Comparison of ENCODE assay signal across 8 cellular contexts in the genomic region with DNA sequence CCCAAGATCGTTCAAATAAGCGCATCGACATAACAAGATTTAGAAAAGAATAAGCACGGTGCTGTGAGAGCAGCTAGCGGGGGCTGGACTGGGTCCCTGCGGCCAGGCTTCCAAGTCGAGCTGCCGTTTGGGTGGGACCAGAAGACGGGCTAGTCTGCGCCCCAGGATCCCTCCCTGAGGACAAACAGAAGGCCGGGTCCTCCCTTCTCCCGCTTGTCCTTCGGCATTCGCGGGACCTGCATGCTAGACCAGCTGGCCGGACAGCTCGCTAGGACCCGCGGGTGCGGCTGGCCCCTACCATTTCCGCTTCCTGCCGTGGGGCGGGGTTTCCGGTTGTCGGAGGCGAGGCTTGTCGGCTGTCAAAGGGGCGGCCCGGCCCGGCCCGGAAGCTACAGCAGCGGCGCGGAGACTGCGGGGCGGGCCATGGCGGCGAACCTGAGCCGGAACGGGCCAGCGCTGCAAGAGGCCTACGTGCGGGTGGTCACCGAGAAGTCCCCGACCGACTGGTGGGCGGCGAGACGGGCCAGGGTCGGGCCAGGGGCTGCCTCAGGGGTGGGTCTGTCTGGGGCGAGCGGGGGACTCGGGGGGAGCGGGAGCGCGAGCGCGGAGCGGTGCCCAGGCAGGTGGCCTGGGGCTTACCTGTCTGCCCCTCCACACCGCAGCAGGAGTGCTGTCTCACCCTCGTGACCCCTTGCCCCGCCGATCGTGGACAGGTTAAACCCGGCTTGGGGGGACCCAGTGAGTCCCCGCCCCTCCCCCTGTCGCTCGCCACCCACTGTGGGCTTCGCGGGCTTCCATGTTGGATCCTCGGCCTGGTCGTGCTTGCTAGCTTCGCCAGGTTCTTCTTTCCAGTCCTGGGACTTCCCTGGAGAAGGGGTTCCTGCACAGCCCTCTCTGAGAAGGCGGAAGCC. TPM values are rescaled to one million over a fixed set of nuclear protein-coding genes. Genes with fewer than 3 reads are reported as not detected.
DNase-seq lines count a peak whose midpoint lies in the region; ATAC-seq lines count a peak whose summit lies in the region.

A gene (plus strand): TSS at position 388 of the 911 bp plus-strand sequence. CDS start 36 bp downstream, at position 424.

- H3K36me3 Mint-ChIP-seq in CD4-positive, CD25-positive, alpha-beta regulatory T cell = peaks cover 12% of the 10 kb centered on the region

- no peaks in the 10 kb centered on the region for H3K27me3 Mint-ChIP-seq in CD4-positive, CD25-positive, alpha-beta regulatory T cell

- peak within 1 kb of the TSS; percentile 93 to 98 for H3K18ac ChIP-seq in mesenchymal stem cell (ENCODE audit: low read depth in 1 of 2, low read length in 2 of 2)

- peak within 1 kb of the TSS; percentile 77 for H2AK5ac ChIP-seq in mesenchymal stem cell (ENCODE audit: low read length, severe bottlenecking)

- under 1% methylated on average over 56 of the region's 74 CpGs for WGBS in mesenchymal stem cell

- H3K27ac ChIP-seq in CD4-positive, CD25-positive, alpha-beta regulatory T cell (ENCODE audit: insufficient read depth, low read length, poor library complexity, severe bottlenecking) = peak within 1 kb of the TSS; percentile 86
- peak within 1 kb of the TSS; percentile 89 for H3K27ac ChIP-seq in effector memory CD4-positive, alpha-beta T cell (ENCODE audit: insufficient read depth, low read length, poor library complexity, severe bottlenecking)
- peak within 1 kb of the TSS; percentile 79 for H3K27ac ChIP-seq in mesenchymal stem cell (ENCODE audit: low read length, poor library complexity, severe bottlenecking)

- no peaks in the 10 kb centered on the region for H3K9me3 ChIP-seq in CD4-positive, CD25-positive, alpha-beta regulatory T cell (ENCODE audit: control insufficient read depth in 2 of 2, low read length in 2 of 2)
- no peaks in the 10 kb centered on the region for H3K9me3 ChIP-seq in effector memory CD4-positive, alpha-beta T cell (ENCODE audit: control insufficient read depth, low read length)
- H3K9me3 ChIP-seq in mesenchymal stem cell (ENCODE audit: control insufficient read depth, low read length) = no peaks in the 10 kb centered on the region

- peak within 1 kb of the TSS; percentile 91 for H2BK15ac ChIP-seq in mesenchymal stem cell (ENCODE audit: low read depth, poor library complexity, severe bottlenecking)

- H3K23ac ChIP-seq in mesenchymal stem cell (ENCODE audit: low read length in 2 of 2) = peak within 1 kb of the TSS in 1 of 2 experiments; percentile 94

- ATAC-seq in CD4-positive, CD25-positive, alpha-beta regulatory T cell (ENCODE audit: low read depth in 2 of 2) = peak; percentile 64 to 67
- ATAC-seq in GM19395 (IDR thresholded peaks at IDR 0.05; ENCODE audit: unreplicated experiment) (peak; percentile 69), HG03565 (IDR thresholded peaks at IDR 0.05; ENCODE audit: unreplicated experiment) (peak; percentile 42)

- peak within 1 kb of the TSS; percentile 80 to 94 for H3K4ac ChIP-seq in mesenchymal stem cell (ENCODE audit: low read depth in 1 of 2, low read length in 2 of 2)

- H3K9ac ChIP-seq in mesenchymal stem cell (ENCODE audit: low read length) = peak within 1 kb of the TSS; percentile 94

- no peaks in the 10 kb centered on the region for H3K9me3 Mint-ChIP-seq in CD4-positive, CD25-positive, alpha-beta regulatory T cell

- H4K8ac ChIP-seq in mesenchymal stem cell (ENCODE audit: low read length) = peak within 1 kb of the TSS; percentile 94

- peak within 1 kb of the TSS in 1 of 2 experiments; percentile 82 for H3K14ac ChIP-seq in mesenchymal stem cell (ENCODE audit: low read length in 2 of 2)

- CTCF ChIA-PET in activated CD8-positive, alpha-beta memory T cell treated with anti-CD3 and anti-CD28 coated beads for 36 hours (lab: Charles Lee) = interaction anchor here (0.6 to 1.6 kb wide), 2 partner anchors 21 to 24 kb away, joined by 3 to 5 read pairs; a partner anchor contains a TSS

- peak within 1 kb of the TSS; percentile 92 to 99 (median 94) for H3K4me3 Mint-ChIP-seq in CD4-positive, CD25-positive, alpha-beta regulatory T cell

- peak within 1 kb of the TSS; percentile 91 to 98 (median 96) for H3K27ac Mint-ChIP-seq in CD4-positive, CD25-positive, alpha-beta regulatory T cell

- peaks cover 14% of the 10 kb centered on the region for H3K79me1 ChIP-seq in mesenchymal stem cell (replicated peaks; ENCODE audit: low read length, poor library complexity, severe bottlenecking)

- DNase-seq in CD4-positive, CD25-positive, alpha-beta regulatory T cell = peak; percentile 84 to 93 (median 85)
- DNase-seq in NK-92 (lab: John Stamatoyannopoulos, UW; ENCODE audit: unreplicated experiment) (peak; percentile 24), mesenchymal stem cell (peak; percentile 90)
- DNase-seq in effector memory CD4-positive, alpha-beta T cell = peak; percentile 70 to 84 (median 75)
- DNase-seq in stimulated activated CD8-positive, alpha-beta memory T cell treated with anti-CD3 and anti-CD28 coated beads, Interleukin-12 subunit alpha, Interleukin-12 subunit beta, amount 100 ng/mL, for 24 hours (ENCODE audit: extremely low read depth) = peak; percentile 84

- H3K4me1 ChIP-seq in CD4-positive, CD25-positive, alpha-beta regulatory T cell (ENCODE audit: control insufficient read depth, insufficient read depth, low read length, poor library complexity, severe bottlenecking) = peaks cover 50% of the 10 kb centered on the region
- H3K4me1 ChIP-seq in effector memory CD4-positive, alpha-beta T cell (ENCODE audit: control insufficient read depth, insufficient read depth, low read length, poor library complexity, severe bottlenecking) = peaks cover 28% of the 10 kb centered on the region
- H3K4me1 ChIP-seq in mesenchymal stem cell (ENCODE audit: control insufficient read depth, insufficient read depth, low read depth, low read length) = peaks cover 19% of the 10 kb centered on the region

- peaks cover 15 to 67% (median 41%) of the 10 kb centered on the region in 4 donors for H3K4me1 Mint-ChIP-seq in CD4-positive, CD25-positive, alpha-beta regulatory T cell

- peak within 1 kb of the TSS; percentile 57 for H2BK120ac ChIP-seq in mesenchymal stem cell (ENCODE audit: low read depth, low read length)

- no peaks in the 10 kb centered on the region for H3K27me3 ChIP-seq in CD4-positive, CD25-positive, alpha-beta regulatory T cell (ENCODE audit: control insufficient read depth, insufficient read depth, low read length)
- H3K27me3 ChIP-seq in effector memory CD4-positive, alpha-beta T cell (replicated peaks; ENCODE audit: control insufficient read depth, insufficient read depth, low read length, poor library complexity, severe bottlenecking) = no peaks in the 10 kb centered on the region
- no peaks in the 10 kb centered on the region for H3K27me3 ChIP-seq in mesenchymal stem cell (ENCODE audit: control insufficient read depth in 1 of 2, insufficient read depth in 1 of 2, low read length in 2 of 2)

- peak within 1 kb of the TSS; percentile 89 for H2AFZ ChIP-seq in mesenchymal stem cell (ENCODE audit: low read depth, low read length)

- H3K4me2 ChIP-seq in mesenchymal stem cell (ENCODE audit: low read length, poor library complexity, severe bottlenecking) = peak within 1 kb of the TSS; percentile 87

- POLR2A ChIA-PET in activated CD8-positive, alpha-beta memory T cell treated with anti-CD3 and anti-CD28 coated beads for 36 hours (lab: Charles Lee) = interaction anchor here (0.6 to 1.1 kb wide), 5 partner anchors 11 to 446 kb away, joined by 3 to 7 read pairs (median 3); a partner anchor contains a TSS

- H4K91ac ChIP-seq in mesenchymal stem cell (ENCODE audit: low read length) = peak within 1 kb of the TSS; percentile 95

- H3K36me3 ChIP-seq in CD4-positive, CD25-positive, alpha-beta regulatory T cell (ENCODE audit: control insufficient read depth, insufficient read depth, low read length) = peaks cover 10% of the 10 kb centered on the region
- H3K36me3 ChIP-seq in effector memory CD4-positive, alpha-beta T cell (ENCODE audit: control insufficient read depth, insufficient read depth, low read length) = peaks cover 4% of the 10 kb centered on the region
- H3K36me3 ChIP-seq in mesenchymal stem cell (ENCODE audit: control insufficient read depth in 1 of 2, insufficient read depth in 2 of 2, low read depth in 1 of 2, low read length in 2 of 2) = peaks cover 17 to 23% of the 10 kb centered on the region in 2 experiments

- peak within 1 kb of the TSS; percentile 58 for H2BK5ac ChIP-seq in mesenchymal stem cell (ENCODE audit: low read depth, low read length, poor library complexity, severe bottlenecking)

- no peak within 1 kb of the TSS for H2BK12ac ChIP-seq in mesenchymal stem cell (ENCODE audit: low read length in 2 of 2)

- H3K4me3 ChIP-seq in CD4-positive, CD25-positive, alpha-beta regulatory T cell (ENCODE audit: low read depth, low read length) = peak within 1 kb of the TSS; percentile 95
- H3K4me3 ChIP-seq in effector memory CD4-positive, alpha-beta T cell (ENCODE audit: insufficient read depth, low read depth, low read length, poor library complexity, severe bottlenecking) = peak within 1 kb of the TSS; percentile 78
- peak within 1 kb of the TSS; percentile 92 to 94 for H3K4me3 ChIP-seq in mesenchymal stem cell (ENCODE audit: insufficient read depth in 1 of 2, low read depth in 1 of 2, low read length in 2 of 2)

RNA-seq across cellular contexts. Expression of the gene that starts here (rescaled TPM):
- 104 TPM for total RNA-seq in CD4-positive, CD25-positive, alpha-beta regulatory T cell
- 100 to 1,000 TPM; 138 to 206 (median 186) TPM for polyA plus RNA-seq in CD4-positive, CD25-positive, alpha-beta regulatory T cell
- total RNA-seq in activated CD8-positive, alpha-beta memory T cell treated with anti-CD3 and anti-CD28 coated beads for 36 hours = 100 to 1,000 TPM; 142 to 153 TPM
- 51.9 TPM for polyA plus RNA-seq in mesenchymal stem cell (2013, experiment 1 of 2)
- polyA plus RNA-seq in mesenchymal stem cell (2013, experiment 2 of 2) = 52.3 TPM

Comparison
In these comparisons a context has a peak if more than half of its experiments do, and no peak if none do; other contexts are left out.
1. Peak in every context shown above with its lines: DNase-seq, ATAC-seq, H3K4me3 ChIP-seq and H3K27ac ChIP-seq.
2. DNase-seq: peak in every context shown above with its lines; median percentile 90 in mesenchymal stem cell; 85 in CD4-positive, CD25-positive, alpha-beta regulatory T cell; 84 in stimulated activated CD8-positive, alpha-beta memory T cell treated with anti-CD3 and anti-CD28 coated beads, Interleukin-12 subunit alpha, Interleukin-12 subunit beta, amount 100 ng/mL, for 24 hours; 75 in effector memory CD4-positive, alpha-beta T cell; 24 in NK-92.